ENCODE assay signal across 13 cellular contexts in genomic region chr10:71865561-71866041, GRCh38.
"Had no signal": no experiment of that assay in that cellular context is flagged by ENCODE, and none has a peak within 500 bp of the region (broad histone marks: within the 10 kb centered on the region; RNA-seq: fewer than 3 reads in every experiment).

No MANE protein-coding gene starts in this region.

- H3K9me3 ChIP-seq: stomach, thoracic aorta had no signal

- H3K4me3 ChIP-seq: stomach, thoracic aorta had no signal

- H3K27me3 ChIP-seq: stomach had no signal

- H3K36me3 ChIP-seq: stomach, thoracic aorta had no signal

- DNase-seq: activated B cell treated with CpG ODN at 0.5 μM for 24 hours; activated CD4-positive, alpha-beta T cell treated with anti-CD3 and anti-CD28 coated beads, Interleukin-2, amount 10 ng/mL, durations not matched to agents 7 days and 5 days; activated CD8-positive, alpha-beta memory T cell treated with anti-CD3 and anti-CD28 coated beads for 24 hours; activated naive CD4-positive, alpha-beta T cell treated with anti-CD3 and anti-CD28 coated beads for 36 hours; central memory CD4-positive, alpha-beta T cell; cortex of kidney; effector CD8-positive, alpha-beta T cell; foreskin melanocyte; left ventricle myocardium superior; stimulated activated CD4-positive, alpha-beta T cell treated with anti-CD3 and anti-CD28 coated beads, Interleukin-15, amount 100 ng/mL, for 24 hours; stimulated activated CD4-positive, alpha-beta T cell treated with anti-CD3 and anti-CD28 coated beads, Interleukin-4, amount 100 ng/mL, for 4 hours; stomach had no signal

- H3K27ac ChIP-seq: stomach, thoracic aorta had no signal

- ATAC-seq: left ventricle myocardium superior had no signal
